In genomic region chr19:3625996-3626472, GRCh38 we compare ENCODE assay signal across 8 cellular contexts. TPM values are rescaled to one million over a fixed set of nuclear protein-coding genes. Genes with fewer than 3 reads are reported as not detected.
DNase-seq lines count a peak whose midpoint lies in the region; ATAC-seq and TF ChIP-seq lines count a peak whose summit lies in the region.

No MANE protein-coding gene starts in this region.

- 2% methylated on average over 19 to 21 of the region's 21 CpGs for WGBS in testis, 2 donors

- no peak for TF ChIP-seq POLR2A in testis (IDR thresholded peaks at IDR 0.05)

- intact Hi-C loops in testis (cut with DNase I; ENCODE audit: low total_unique reads) = no loop called here

- TF ChIP-seq CTCF in DOHH2 (IDR thresholded peaks at IDR 0.05; ENCODE audit: low read depth, low read length, poor library complexity, severe bottlenecking) (no peak), testis (IDR thresholded peaks at IDR 0.05) (no peak)

- peaks cover 14% of the 10 kb centered on the region for H3K4me1 Mint-ChIP-seq in activated naive CD8-positive, alpha-beta T cell treated with anti-CD3 and anti-CD28 coated beads for 36 hours

- peak overlapping the region; percentile 94 for H3K4me2 ChIP-seq in DOHH2 (ENCODE audit: low read length)

- no peaks in the 10 kb centered on the region for H3K27me3 Mint-ChIP-seq in activated naive CD8-positive, alpha-beta T cell treated with anti-CD3 and anti-CD28 coated beads for 36 hours

- H3K79me2 ChIP-seq in DOHH2 (ENCODE audit: control insufficient read depth, low read length) = peaks cover 27% of the 10 kb centered on the region

- no peaks in the 10 kb centered on the region for H3K9me3 Mint-ChIP-seq in activated naive CD8-positive, alpha-beta T cell treated with anti-CD3 and anti-CD28 coated beads for 36 hours

- peaks cover 5% of the 10 kb centered on the region; the same call in 1 of the 2 replicates for H4K20me1 ChIP-seq in DOHH2 (ENCODE audit: control insufficient read depth, insufficient read depth, low read depth, low read length)

- ATAC-seq in HG03064 (IDR thresholded peaks at IDR 0.05; ENCODE audit: low read depth, unreplicated experiment) = peak; percentile 15
- ATAC-seq in GM18909 (IDR thresholded peaks at IDR 0.05; ENCODE audit: poor library complexity, unreplicated experiment) = no peak

- H3K36me3 ChIP-seq in DOHH2 (ENCODE audit: control insufficient read depth, low read length) (peaks cover 4% of the 10 kb centered on the region; the same call in 1 of the 2 replicates), testis (ENCODE audit: low read depth, missing control alignments) (no peaks in the 10 kb centered on the region)

- peak overlapping the region; percentile 97 for H3K27ac Mint-ChIP-seq in activated naive CD8-positive, alpha-beta T cell treated with anti-CD3 and anti-CD28 coated beads for 36 hours

- H3K9me2 ChIP-seq in DOHH2 (replicated peaks; ENCODE audit: control insufficient read depth, low read length) = no peaks in the 10 kb centered on the region

- DNase-seq in activated naive CD8-positive, alpha-beta T cell treated with anti-CD3 and anti-CD28 coated beads for 36 hours = no peak
- DNase-seq in iris pigment epithelial cell (ENCODE audit: low read depth) (peak; percentile 12), testis (no peak), NCI-H2081 treated with DMSO at 0.1 percent for 48 hours (lab: John Stamatoyannopoulos, UW) (no peak), NCI-H2227 treated with DMSO at 0.1 percent for 48 hours (lab: John Stamatoyannopoulos, UW) (no peak)

- no peaks in the 10 kb centered on the region for H3K9me3 ChIP-seq in DOHH2 (ENCODE audit: control insufficient read depth, insufficient read depth, low read length)
- no peaks in the 10 kb centered on the region for H3K9me3 ChIP-seq in testis

- H3K27ac ChIP-seq in DOHH2 (ENCODE audit: low read depth, low read length) (no peak overlapping the region), testis (peak overlapping the region; percentile 85 to 97)

- peaks cover 3% of the 10 kb centered on the region for H3K36me3 Mint-ChIP-seq in activated naive CD8-positive, alpha-beta T cell treated with anti-CD3 and anti-CD28 coated beads for 36 hours

- H3K4me3 Mint-ChIP-seq in activated naive CD8-positive, alpha-beta T cell treated with anti-CD3 and anti-CD28 coated beads for 36 hours = peak overlapping the region; percentile 88

- H3F3A ChIP-seq in DOHH2 (ENCODE audit: control insufficient read depth, insufficient read depth) = no peaks in the 10 kb centered on the region

- H3K27me3 ChIP-seq in DOHH2 (ENCODE audit: control insufficient read depth, low read length) (no peaks in the 10 kb centered on the region), testis (no peaks in the 10 kb centered on the region)

- peaks cover 18% of the 10 kb centered on the region for H3K4me1 ChIP-seq in DOHH2 (ENCODE audit: control insufficient read depth, low read length)
- peaks cover 18% of the 10 kb centered on the region for H3K4me1 ChIP-seq in testis

- H3K4me3 ChIP-seq in DOHH2 (ENCODE audit: low read length) (peak overlapping the region; percentile 95), testis (peak overlapping the region; percentile 93 to 96)

RNA-seq across cellular contexts. Expression of gene CACTIN, which starts 0.6 kb away (rescaled TPM):
- 10 to 100 TPM; 33.0 to 34.4 TPM for total RNA-seq in activated naive CD8-positive, alpha-beta T cell treated with anti-CD3 and anti-CD28 coated beads for 36 hours
- total RNA-seq in testis = 10 to 100 TPM; 52.8 to 57.5 TPM
- 26.9 TPM for polyA plus RNA-seq in testis (ENCODE audit: insufficient read depth, low read depth, low replicate concordance)

RNA-seq across cellular contexts. Expression of gene TBXA2R, which starts 19.4 kb away (rescaled TPM):
- total RNA-seq in activated naive CD8-positive, alpha-beta T cell treated with anti-CD3 and anti-CD28 coated beads for 36 hours = 1 to 10 TPM; 2.8 to 3.1 TPM
- total RNA-seq in testis = 1 to 10 TPM; 1.3 to 3.2 TPM
- polyA plus RNA-seq in testis (ENCODE audit: insufficient read depth, low read depth, low replicate concordance) = 1.8 TPM

RNA-seq across cellular contexts. Expression of gene GIPC3, which starts 40.8 kb away (rescaled TPM):
- total RNA-seq in activated naive CD8-positive, alpha-beta T cell treated with anti-CD3 and anti-CD28 coated beads for 36 hours = under 1 TPM; 0.32 to 0.43 TPM
- total RNA-seq in testis = under 1 TPM; 0.50 to 0.87 TPM
- polyA plus RNA-seq in testis (ENCODE audit: insufficient read depth, low read depth, low replicate concordance) = 1.5 TPM

RNA-seq across cellular contexts. Expression of gene HMG20B, which starts 53.3 kb away (rescaled TPM):
- total RNA-seq in activated naive CD8-positive, alpha-beta T cell treated with anti-CD3 and anti-CD28 coated beads for 36 hours = 10 to 100 TPM; 37.1 to 41.6 TPM
- 100 to 1,000 TPM; 108 to 129 TPM for total RNA-seq in testis
- polyA plus RNA-seq in testis (ENCODE audit: insufficient read depth, low read depth, low replicate concordance) = 66.2 TPM
